ENCODE assay signal across 1 cellular context in the genomic region with DNA sequence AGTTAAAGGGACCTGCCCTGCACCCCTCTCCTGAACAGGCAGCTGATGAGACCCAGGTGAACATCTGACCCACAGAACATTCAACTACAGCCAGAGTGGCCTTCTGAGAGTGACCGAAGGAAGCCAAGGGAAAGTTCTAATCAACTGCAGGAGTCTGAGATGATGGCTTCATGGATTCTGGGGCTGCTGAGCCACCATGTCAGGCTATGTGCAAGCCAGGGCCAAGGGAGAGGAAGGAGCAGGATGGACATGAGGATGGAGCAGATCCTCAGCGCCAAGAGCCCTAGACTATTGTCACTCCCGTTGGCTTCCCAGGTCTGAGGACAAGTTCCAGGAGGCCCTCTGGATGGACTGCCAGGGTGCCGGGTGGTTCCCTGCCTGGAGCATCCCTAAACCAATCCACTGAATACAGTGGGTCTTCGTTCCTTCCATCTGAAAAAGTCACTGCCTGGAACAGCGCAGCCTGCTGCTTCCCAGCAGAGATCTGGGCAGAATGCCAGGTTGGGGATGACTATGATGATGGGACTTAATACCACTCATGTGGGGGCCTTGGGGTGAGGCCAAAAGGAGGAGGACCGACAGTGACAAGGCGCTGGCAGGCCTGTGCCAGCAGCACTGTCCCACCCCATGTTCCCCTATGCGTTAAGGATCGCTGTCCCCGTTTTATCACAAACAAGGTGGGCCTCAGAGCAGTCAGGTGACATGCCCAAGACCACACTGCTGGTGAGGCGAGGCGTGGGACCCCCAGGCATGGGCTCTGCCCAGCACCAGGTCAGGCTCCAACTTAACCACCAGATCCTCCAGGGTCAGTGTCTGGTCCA.
TF ChIP-seq lines count a peak whose summit lies in the region.

No MANE protein-coding gene starts in this region.

TF ChIP-seq in HEK293, 187 proteins besides CTCF, POLR2A, EP300 and RAD21 (continued from another document and continues in another):
- TF ChIP-seq PRDM1 (tag by site-specific recombination; IDR thresholded peaks at IDR 0.05) (no peak), HOXD13 (CRISPR knock-in tag; IDR thresholded peaks at IDR 0.05; ENCODE audit: borderline replicate concordance) (no peak), ZNF629 (tag by site-specific recombination; IDR thresholded peaks at IDR 0.05) (peak; percentile 34; the same call in 1 of the 2 replicates), ZBTB7A (tag by site-specific recombination; IDR thresholded peaks at IDR 0.05; ENCODE audit: low read depth) (no peak), ZNF324 (tag by site-specific recombination; IDR thresholded peaks at IDR 0.05) (no peak), GLI2 (tag by site-specific recombination; IDR thresholded peaks at IDR 0.05; ENCODE audit: borderline replicate concordance, low read depth) (no peak), OVOL3 (tag by site-specific recombination; IDR thresholded peaks at IDR 0.05) (no peak), ZNF48 (tag by site-specific recombination; IDR thresholded peaks at IDR 0.05) (no peak), ZNF174 (tag by site-specific recombination; IDR thresholded peaks at IDR 0.05) (no peak), SP2 (tag by site-specific recombination; IDR thresholded peaks at IDR 0.05) (no peak), ZNF184 (tag by site-specific recombination; IDR thresholded peaks at IDR 0.05) (0 out of 2 replicates have a peak, but pooled peaks have one; percentile 67), ZNF133 (tag by site-specific recombination; IDR thresholded peaks at IDR 0.05) (no peak), ZNF302 (tag by site-specific recombination; IDR thresholded peaks at IDR 0.05; ENCODE audit: low read depth) (no peak), ZNF416 (tag by site-specific recombination; IDR thresholded peaks at IDR 0.05) (no peak), HOXA7 (CRISPR knock-in tag; IDR thresholded peaks at IDR 0.05; ENCODE audit: borderline replicate concordance) (no peak), ZNF660 (tag by site-specific recombination; IDR thresholded peaks at IDR 0.05) (peak; percentile 49; the same call in 1 of the 2 replicates), ZNF529 (tag by site-specific recombination; IDR thresholded peaks at IDR 0.05; ENCODE audit: insufficient replicate concordance) (no peak), EGR2 (tag by site-specific recombination; IDR thresholded peaks at IDR 0.05; ENCODE audit: low read depth) (no peak), ZNF621 (tag by site-specific recombination; IDR thresholded peaks at IDR 0.05) (no peak), ZFP41 (tag by site-specific recombination; IDR thresholded peaks at IDR 0.05; ENCODE audit: borderline replicate concordance) (no peak), GLI4 (tag by site-specific recombination; IDR thresholded peaks at IDR 0.05) (no peak), ZNF561 (tag by site-specific recombination; IDR thresholded peaks at IDR 0.05; ENCODE audit: borderline replicate concordance) (no peak; the same call in 1 of the 2 replicates), ZFHX2 (tag by site-specific recombination; conservative IDR thresholded peaks at IDR 0.05) (no peak), GLIS1 (tag by site-specific recombination; IDR thresholded peaks at IDR 0.05) (peak; percentile 92), ZNF677 (tag by site-specific recombination; IDR thresholded peaks at IDR 0.05) (no peak), ZNF664 (tag by site-specific recombination; IDR thresholded peaks at IDR 0.05) (no peak), ZNF473 (tag by site-specific recombination; IDR thresholded peaks at IDR 0.05) (no peak), ZNF335 (tag by site-specific recombination; conservative IDR thresholded peaks at IDR 0.05) (peak; percentile 89), ZEB2 (tag by site-specific recombination; IDR thresholded peaks at IDR 0.05) (peak; percentile 53), ZNF140 (tag by site-specific recombination; IDR thresholded peaks at IDR 0.05) (no peak), ZSCAN23 (tag by site-specific recombination; IDR thresholded peaks at IDR 0.05) (no peak), ZNF311 (tag by site-specific recombination; IDR thresholded peaks at IDR 0.05; ENCODE audit: borderline replicate concordance) (no peak), ZNF274 (IDR thresholded peaks at IDR 0.05; ENCODE audit: low read length) (no peak), ZNF274 (tag by site-specific recombination; IDR thresholded peaks at IDR 0.05; ENCODE audit: borderline replicate concordance) (no peak), KLF1 (tag by site-specific recombination; IDR thresholded peaks at IDR 0.05) (no peak), ZBTB8A (tag by site-specific recombination; IDR thresholded peaks at IDR 0.05) (no peak), ZNF404 (tag by site-specific recombination; IDR thresholded peaks at IDR 0.05) (no peak), MYNN (tag by site-specific recombination; IDR thresholded peaks at IDR 0.05; ENCODE audit: borderline replicate concordance) (no peak), KLF10 (tag by site-specific recombination; IDR thresholded peaks at IDR 0.05) (no peak), ZNF37A (tag by site-specific recombination; IDR thresholded peaks at IDR 0.05) (no peak), ZNF292 (tag by site-specific recombination; IDR thresholded peaks at IDR 0.05; ENCODE audit: borderline replicate concordance, low read depth) (no peak), ZSCAN16 (tag by site-specific recombination; IDR thresholded peaks at IDR 0.05) (no peak), ZNF585B (tag by site-specific recombination; IDR thresholded peaks at IDR 0.05) (no peak), ZNF530 (tag by site-specific recombination; IDR thresholded peaks at IDR 0.05; ENCODE audit: low read depth) (no peak)
- TF ChIP-seq, protein P1, sequence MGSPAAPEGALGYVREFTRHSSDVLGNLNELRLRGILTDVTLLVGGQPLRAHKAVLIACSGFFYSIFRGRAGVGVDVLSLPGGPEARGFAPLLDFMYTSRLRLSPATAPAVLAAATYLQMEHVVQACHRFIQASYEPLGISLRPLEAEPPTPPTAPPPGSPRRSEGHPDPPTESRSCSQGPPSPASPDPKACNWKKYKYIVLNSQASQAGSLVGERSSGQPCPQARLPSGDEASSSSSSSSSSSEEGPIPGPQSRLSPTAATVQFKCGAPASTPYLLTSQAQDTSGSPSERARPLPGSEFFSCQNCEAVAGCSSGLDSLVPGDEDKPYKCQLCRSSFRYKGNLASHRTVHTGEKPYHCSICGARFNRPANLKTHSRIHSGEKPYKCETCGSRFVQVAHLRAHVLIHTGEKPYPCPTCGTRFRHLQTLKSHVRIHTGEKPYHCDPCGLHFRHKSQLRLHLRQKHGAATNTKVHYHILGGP (tag by site-specific recombination; IDR thresholded peaks at IDR 0.05) = no peak
- TF ChIP-seq, protein P2, sequence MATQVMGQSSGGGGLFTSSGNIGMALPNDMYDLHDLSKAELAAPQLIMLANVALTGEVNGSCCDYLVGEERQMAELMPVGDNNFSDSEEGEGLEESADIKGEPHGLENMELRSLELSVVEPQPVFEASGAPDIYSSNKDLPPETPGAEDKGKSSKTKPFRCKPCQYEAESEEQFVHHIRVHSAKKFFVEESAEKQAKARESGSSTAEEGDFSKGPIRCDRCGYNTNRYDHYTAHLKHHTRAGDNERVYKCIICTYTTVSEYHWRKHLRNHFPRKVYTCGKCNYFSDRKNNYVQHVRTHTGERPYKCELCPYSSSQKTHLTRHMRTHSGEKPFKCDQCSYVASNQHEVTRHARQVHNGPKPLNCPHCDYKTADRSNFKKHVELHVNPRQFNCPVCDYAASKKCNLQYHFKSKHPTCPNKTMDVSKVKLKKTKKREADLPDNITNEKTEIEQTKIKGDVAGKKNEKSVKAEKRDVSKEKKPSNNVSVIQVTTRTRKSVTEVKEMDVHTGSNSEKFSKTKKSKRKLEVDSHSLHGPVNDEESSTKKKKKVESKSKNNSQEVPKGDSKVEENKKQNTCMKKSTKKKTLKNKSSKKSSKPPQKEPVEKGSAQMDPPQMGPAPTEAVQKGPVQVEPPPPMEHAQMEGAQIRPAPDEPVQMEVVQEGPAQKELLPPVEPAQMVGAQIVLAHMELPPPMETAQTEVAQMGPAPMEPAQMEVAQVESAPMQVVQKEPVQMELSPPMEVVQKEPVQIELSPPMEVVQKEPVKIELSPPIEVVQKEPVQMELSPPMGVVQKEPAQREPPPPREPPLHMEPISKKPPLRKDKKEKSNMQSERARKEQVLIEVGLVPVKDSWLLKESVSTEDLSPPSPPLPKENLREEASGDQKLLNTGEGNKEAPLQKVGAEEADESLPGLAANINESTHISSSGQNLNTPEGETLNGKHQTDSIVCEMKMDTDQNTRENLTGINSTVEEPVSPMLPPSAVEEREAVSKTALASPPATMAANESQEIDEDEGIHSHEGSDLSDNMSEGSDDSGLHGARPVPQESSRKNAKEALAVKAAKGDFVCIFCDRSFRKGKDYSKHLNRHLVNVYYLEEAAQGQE (tag by site-specific recombination; IDR thresholded peaks at IDR 0.05) = no peak
- TF ChIP-seq, protein P3, sequence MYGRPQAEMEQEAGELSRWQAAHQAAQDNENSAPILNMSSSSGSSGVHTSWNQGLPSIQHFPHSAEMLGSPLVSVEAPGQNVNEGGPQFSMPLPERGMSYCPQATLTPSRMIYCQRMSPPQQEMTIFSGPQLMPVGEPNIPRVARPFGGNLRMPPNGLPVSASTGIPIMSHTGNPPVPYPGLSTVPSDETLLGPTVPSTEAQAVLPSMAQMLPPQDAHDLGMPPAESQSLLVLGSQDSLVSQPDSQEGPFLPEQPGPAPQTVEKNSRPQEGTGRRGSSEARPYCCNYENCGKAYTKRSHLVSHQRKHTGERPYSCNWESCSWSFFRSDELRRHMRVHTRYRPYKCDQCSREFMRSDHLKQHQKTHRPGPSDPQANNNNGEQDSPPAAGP (tag by site-specific recombination; IDR thresholded peaks at IDR 0.05) = no peak
- TF ChIP-seq, protein P4, sequence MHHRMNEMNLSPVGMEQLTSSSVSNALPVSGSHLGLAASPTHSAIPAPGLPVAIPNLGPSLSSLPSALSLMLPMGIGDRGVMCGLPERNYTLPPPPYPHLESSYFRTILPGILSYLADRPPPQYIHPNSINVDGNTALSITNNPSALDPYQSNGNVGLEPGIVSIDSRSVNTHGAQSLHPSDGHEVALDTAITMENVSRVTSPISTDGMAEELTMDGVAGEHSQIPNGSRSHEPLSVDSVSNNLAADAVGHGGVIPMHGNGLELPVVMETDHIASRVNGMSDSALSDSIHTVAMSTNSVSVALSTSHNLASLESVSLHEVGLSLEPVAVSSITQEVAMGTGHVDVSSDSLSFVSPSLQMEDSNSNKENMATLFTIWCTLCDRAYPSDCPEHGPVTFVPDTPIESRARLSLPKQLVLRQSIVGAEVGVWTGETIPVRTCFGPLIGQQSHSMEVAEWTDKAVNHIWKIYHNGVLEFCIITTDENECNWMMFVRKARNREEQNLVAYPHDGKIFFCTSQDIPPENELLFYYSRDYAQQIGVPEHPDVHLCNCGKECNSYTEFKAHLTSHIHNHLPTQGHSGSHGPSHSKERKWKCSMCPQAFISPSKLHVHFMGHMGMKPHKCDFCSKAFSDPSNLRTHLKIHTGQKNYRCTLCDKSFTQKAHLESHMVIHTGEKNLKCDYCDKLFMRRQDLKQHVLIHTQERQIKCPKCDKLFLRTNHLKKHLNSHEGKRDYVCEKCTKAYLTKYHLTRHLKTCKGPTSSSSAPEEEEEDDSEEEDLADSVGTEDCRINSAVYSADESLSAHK (tag by site-specific recombination; IDR thresholded peaks at IDR 0.05) = no peak
- TF ChIP-seq, protein P5, sequence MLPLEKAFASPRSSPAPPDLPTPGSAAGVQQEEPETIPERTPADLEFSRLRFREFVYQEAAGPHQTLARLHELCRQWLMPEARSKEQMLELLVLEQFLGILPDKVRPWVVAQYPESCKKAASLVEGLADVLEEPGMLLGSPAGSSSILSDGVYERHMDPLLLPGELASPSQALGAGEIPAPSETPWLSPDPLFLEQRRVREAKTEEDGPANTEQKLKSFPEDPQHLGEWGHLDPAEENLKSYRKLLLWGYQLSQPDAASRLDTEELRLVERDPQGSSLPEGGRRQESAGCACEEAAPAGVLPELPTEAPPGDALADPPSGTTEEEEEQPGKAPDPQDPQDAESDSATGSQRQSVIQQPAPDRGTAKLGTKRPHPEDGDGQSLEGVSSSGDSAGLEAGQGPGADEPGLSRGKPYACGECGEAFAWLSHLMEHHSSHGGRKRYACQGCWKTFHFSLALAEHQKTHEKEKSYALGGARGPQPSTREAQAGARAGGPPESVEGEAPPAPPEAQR (tag by site-specific recombination; IDR thresholded peaks at IDR 0.05) = no peak
- TF ChIP-seq, protein P6, sequence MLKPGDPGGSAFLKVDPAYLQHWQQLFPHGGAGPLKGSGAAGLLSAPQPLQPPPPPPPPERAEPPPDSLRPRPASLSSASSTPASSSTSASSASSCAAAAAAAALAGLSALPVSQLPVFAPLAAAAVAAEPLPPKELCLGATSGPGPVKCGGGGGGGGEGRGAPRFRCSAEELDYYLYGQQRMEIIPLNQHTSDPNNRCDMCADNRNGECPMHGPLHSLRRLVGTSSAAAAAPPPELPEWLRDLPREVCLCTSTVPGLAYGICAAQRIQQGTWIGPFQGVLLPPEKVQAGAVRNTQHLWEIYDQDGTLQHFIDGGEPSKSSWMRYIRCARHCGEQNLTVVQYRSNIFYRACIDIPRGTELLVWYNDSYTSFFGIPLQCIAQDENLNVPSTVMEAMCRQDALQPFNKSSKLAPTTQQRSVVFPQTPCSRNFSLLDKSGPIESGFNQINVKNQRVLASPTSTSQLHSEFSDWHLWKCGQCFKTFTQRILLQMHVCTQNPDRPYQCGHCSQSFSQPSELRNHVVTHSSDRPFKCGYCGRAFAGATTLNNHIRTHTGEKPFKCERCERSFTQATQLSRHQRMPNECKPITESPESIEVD (tag by site-specific recombination; IDR thresholded peaks at IDR 0.05) = no peak
- TF ChIP-seq, protein P7, sequence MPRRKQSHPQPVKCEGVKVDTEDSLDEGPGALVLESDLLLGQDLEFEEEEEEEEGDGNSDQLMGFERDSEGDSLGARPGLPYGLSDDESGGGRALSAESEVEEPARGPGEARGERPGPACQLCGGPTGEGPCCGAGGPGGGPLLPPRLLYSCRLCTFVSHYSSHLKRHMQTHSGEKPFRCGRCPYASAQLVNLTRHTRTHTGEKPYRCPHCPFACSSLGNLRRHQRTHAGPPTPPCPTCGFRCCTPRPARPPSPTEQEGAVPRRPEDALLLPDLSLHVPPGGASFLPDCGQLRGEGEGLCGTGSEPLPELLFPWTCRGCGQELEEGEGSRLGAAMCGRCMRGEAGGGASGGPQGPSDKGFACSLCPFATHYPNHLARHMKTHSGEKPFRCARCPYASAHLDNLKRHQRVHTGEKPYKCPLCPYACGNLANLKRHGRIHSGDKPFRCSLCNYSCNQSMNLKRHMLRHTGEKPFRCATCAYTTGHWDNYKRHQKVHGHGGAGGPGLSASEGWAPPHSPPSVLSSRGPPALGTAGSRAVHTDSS (tag by site-specific recombination; IDR thresholded peaks at IDR 0.05) = peak; percentile 76
- TF ChIP-seq, protein P8, sequence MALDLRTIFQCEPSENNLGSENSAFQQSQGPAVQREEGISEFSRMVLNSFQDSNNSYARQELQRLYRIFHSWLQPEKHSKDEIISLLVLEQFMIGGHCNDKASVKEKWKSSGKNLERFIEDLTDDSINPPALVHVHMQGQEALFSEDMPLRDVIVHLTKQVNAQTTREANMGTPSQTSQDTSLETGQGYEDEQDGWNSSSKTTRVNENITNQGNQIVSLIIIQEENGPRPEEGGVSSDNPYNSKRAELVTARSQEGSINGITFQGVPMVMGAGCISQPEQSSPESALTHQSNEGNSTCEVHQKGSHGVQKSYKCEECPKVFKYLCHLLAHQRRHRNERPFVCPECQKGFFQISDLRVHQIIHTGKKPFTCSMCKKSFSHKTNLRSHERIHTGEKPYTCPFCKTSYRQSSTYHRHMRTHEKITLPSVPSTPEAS (tag by site-specific recombination; IDR thresholded peaks at IDR 0.05) = no peak
